1 cellular context compared by ENCODE assay signal in the genomic region with DNA sequence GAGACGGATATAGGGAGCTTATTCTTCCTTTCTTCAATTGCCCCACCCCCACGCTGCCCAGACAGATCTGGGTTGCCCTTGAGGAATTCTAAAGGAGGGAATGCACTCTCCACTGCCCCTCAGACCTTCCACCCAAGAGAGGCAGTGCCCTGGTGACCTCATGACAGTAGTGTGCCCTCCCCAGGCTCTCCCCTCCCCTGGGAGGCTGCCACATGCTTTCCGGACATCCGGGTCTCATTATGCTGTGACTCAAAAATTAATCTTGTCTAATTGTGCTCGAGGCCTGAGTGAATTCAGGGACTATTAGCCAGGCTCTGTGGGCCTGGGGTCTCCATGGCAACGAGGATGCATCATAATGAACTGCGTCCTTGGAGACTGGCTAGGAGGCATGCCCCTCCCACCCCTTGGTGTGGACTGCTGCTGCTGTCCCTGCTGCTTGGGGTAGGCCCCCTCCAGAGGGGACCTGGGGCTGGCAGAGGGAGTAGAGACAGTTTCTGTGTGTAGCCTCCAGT.
TF ChIP-seq lines count a peak whose summit lies in the region.

No MANE protein-coding gene starts in this region.

TF ChIP-seq in HepG2, 621 proteins besides CTCF, POLR2A, EP300 and RAD21 (continued from another document):
- TF ChIP-seq, protein P1, sequence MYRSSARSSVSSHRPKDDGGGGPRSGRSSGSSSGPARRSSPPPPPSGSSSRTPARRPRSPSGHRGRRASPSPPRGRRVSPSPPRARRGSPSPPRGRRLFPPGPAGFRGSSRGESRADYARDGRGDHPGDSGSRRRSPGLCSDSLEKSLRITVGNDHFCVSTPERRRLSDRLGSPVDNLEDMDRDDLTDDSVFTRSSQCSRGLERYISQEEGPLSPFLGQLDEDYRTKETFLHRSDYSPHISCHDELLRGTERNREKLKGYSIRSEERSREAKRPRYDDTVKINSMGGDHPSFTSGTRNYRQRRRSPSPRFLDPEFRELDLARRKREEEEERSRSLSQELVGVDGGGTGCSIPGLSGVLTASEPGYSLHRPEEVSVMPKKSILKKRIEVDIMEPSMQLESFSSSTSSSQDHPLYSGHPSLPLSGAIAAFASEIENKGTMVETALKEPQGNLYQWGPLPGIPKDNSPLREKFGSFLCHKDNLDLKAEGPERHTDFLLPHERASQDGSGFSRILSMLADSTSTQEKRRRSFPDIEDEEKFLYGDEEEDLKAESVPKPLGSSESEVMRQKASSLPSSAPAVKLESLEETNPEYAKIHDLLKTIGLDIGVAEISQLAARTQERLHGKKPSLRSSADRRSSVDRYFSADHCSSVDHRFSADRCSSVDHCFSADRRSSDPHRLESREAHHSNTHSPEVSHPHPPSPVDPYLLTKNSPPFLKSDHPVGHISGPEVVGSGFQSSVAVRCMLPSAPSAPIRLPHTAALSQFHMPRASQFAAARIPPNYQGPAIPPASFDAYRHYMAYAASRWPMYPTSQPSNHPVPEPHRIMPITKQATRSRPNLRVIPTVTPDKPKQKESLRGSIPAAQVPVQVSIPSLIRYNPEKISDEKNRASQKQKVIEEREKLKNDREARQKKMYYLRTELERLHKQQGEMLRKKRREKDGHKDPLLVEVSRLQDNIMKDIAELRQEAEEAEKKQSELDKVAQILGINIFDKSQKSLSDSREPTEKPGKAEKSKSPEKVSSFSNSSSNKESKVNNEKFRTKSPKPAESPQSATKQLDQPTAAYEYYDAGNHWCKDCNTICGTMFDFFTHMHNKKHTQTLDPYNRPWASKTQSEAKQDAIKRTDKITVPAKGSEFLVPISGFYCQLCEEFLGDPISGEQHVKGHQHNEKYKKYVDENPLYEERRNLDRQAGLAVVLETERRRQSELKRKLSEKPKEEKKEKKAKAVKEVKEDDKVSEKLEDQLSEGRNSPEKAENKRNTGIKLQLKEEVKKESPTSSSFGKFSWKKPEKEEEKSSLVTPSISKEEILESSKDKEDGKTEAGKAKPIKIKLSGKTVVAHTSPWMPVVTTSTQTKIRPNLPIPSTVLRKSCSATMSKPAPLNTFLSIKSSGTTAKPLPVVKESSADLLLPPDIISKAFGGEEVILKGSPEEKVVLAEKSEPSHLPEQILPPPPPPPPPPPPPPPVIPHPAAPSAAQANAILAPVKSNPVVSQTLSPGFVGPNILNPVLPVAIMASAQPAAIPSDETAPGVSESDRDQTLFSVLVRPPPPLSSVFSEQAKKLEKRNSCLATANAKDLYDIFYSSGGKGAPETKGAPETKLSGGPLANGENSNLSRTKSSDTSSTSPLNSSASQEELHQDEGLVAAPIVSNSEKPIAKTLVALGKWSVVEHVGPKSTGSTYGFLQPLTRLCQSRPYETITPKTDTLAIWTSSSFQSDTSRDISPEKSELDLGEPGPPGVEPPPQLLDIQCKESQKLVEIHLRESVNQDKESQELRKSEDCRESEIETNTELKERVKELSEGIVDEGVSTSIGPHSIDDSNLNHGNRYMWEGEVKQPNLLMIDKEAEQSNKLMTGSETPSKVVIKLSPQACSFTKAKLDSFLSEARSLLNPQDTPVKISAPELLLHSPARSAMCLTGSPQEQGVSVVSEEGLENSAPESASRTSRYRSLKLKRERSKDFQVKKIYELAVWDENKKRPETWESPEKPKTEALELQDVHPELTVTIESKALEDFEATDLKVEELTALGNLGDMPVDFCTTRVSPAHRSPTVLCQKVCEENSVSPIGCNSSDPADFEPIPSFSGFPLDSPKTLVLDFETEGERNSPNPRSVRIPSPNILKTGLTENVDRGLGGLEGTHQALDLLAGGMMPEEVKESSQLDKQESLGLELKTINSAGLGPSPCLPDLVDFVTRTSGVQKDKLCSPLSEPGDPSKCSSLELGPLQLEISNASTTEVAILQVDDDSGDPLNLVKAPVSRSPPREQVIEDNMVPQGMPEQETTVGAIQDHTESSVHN (CRISPR knock-in tag; IDR thresholded peaks at IDR 0.05), result no peak
- TF ChIP-seq NFE2L1 (CRISPR knock-in tag; IDR thresholded peaks at IDR 0.05; ENCODE audit: borderline replicate concordance) (no peak), ZNF768 (CRISPR knock-in tag; IDR thresholded peaks at IDR 0.05) (no peak), IKZF1 (IDR thresholded peaks at IDR 0.05) (no peak), NAIF1 (CRISPR knock-in tag; IDR thresholded peaks at IDR 0.05; ENCODE audit: borderline replicate concordance) (no peak), ARHGAP35 (CRISPR knock-in tag; IDR thresholded peaks at IDR 0.05; ENCODE audit: borderline replicate concordance) (no peak), ZNF614 (CRISPR knock-in tag; IDR thresholded peaks at IDR 0.05; ENCODE audit: borderline replicate concordance) (no peak), SALL2 (CRISPR knock-in tag; IDR thresholded peaks at IDR 0.05) (no peak), ZNF598 (CRISPR knock-in tag; IDR thresholded peaks at IDR 0.05; ENCODE audit: borderline replicate concordance) (no peak), EHMT2 (IDR thresholded peaks at IDR 0.05; ENCODE audit: borderline replicate concordance, low read depth, low read length) (no peak), MTF1 (CRISPR knock-in tag; IDR thresholded peaks at IDR 0.05) (no peak), ARID2 (CRISPR knock-in tag; IDR thresholded peaks at IDR 0.05; ENCODE audit: borderline replicate concordance) (no peak)
